Comparison of ENCODE assay signal across 1 cellular context in genomic region chr11:74170694-74171629, GRCh38.
TF ChIP-seq lines count a peak whose summit lies in the region.

C2CD3 (minus strand) TSS chr11:74171002; CDS start chr11:74170792, 210 bp downstream.
PPME1 (plus strand) TSS chr11:74171289; CDS start chr11:74171422, 133 bp downstream.

TF ChIP-seq in HepG2, 621 proteins besides CTCF, POLR2A, EP300 and RAD21 (continued from another document and continues in another):
- TF ChIP-seq UBTF (CRISPR knock-in tag; IDR thresholded peaks at IDR 0.05) = peak; percentile 85
- peak; percentile 79; the same call in 1 of the 2 replicates for TF ChIP-seq MTA1 (CRISPR knock-in tag; IDR thresholded peaks at IDR 0.05; ENCODE audit: borderline replicate concordance)
- TF ChIP-seq IKZF4 (CRISPR knock-in tag; IDR thresholded peaks at IDR 0.05; ENCODE audit: borderline replicate concordance, low read depth, not compliant biosample characterization) = peak; percentile 32
- TF ChIP-seq TCF7 (IDR thresholded peaks at IDR 0.05; ENCODE audit: low read depth) = no peak
- TF ChIP-seq, protein P1, sequence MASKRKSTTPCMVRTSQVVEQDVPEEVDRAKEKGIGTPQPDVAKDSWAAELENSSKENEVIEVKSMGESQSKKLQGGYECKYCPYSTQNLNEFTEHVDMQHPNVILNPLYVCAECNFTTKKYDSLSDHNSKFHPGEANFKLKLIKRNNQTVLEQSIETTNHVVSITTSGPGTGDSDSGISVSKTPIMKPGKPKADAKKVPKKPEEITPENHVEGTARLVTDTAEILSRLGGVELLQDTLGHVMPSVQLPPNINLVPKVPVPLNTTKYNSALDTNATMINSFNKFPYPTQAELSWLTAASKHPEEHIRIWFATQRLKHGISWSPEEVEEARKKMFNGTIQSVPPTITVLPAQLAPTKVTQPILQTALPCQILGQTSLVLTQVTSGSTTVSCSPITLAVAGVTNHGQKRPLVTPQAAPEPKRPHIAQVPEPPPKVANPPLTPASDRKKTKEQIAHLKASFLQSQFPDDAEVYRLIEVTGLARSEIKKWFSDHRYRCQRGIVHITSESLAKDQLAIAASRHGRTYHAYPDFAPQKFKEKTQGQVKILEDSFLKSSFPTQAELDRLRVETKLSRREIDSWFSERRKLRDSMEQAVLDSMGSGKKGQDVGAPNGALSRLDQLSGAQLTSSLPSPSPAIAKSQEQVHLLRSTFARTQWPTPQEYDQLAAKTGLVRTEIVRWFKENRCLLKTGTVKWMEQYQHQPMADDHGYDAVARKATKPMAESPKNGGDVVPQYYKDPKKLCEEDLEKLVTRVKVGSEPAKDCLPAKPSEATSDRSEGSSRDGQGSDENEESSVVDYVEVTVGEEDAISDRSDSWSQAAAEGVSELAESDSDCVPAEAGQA (IDR thresholded peaks at IDR 0.05; ENCODE audit: low read depth) = no peak; the same call in 1 of the 2 replicates
- TF ChIP-seq, protein P1 (CRISPR knock-in tag; IDR thresholded peaks at IDR 0.05; ENCODE audit: borderline replicate concordance) = no peak; the same call in 1 of the 2 replicates
- no peak for TF ChIP-seq ZNF503 (CRISPR knock-in tag; IDR thresholded peaks at IDR 0.05)
- TF ChIP-seq ZNF550 (CRISPR knock-in tag; IDR thresholded peaks at IDR 0.05; ENCODE audit: borderline replicate concordance) = no peak
- TF ChIP-seq MTF2 (CRISPR knock-in tag; IDR thresholded peaks at IDR 0.05; ENCODE audit: borderline replicate concordance) = no peak; the same call in 1 of the 2 replicates
- TF ChIP-seq ZNF292 (CRISPR knock-in tag; IDR thresholded peaks at IDR 0.05; ENCODE audit: borderline replicate concordance, low read depth) = peak; percentile 39; the same call in 1 of the 2 replicates
- peak; percentile 69 for TF ChIP-seq TARDBP (CRISPR knock-in tag; IDR thresholded peaks at IDR 0.05)
- peak; percentile 86 for TF ChIP-seq ZNF816 (CRISPR knock-in tag; IDR thresholded peaks at IDR 0.05; ENCODE audit: borderline replicate concordance)
- peak; percentile 59; the same call in 1 of the 2 replicates for TF ChIP-seq ZNF335 (CRISPR knock-in tag; IDR thresholded peaks at IDR 0.05)
- no peak for TF ChIP-seq YY1 (IDR thresholded peaks at IDR 0.05; ENCODE audit: insufficient read depth, insufficient replicate concordance, low read depth, low read length)
- TF ChIP-seq, protein P2, sequence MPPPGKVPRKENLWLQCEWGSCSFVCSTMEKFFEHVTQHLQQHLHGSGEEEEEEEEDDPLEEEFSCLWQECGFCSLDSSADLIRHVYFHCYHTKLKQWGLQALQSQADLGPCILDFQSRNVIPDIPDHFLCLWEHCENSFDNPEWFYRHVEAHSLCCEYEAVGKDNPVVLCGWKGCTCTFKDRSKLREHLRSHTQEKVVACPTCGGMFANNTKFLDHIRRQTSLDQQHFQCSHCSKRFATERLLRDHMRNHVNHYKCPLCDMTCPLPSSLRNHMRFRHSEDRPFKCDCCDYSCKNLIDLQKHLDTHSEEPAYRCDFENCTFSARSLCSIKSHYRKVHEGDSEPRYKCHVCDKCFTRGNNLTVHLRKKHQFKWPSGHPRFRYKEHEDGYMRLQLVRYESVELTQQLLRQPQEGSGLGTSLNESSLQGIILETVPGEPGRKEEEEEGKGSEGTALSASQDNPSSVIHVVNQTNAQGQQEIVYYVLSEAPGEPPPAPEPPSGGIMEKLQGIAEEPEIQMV (CRISPR knock-in tag; IDR thresholded peaks at IDR 0.05; ENCODE audit: low read depth) = no peak
- TF ChIP-seq ZNF501 (CRISPR knock-in tag; IDR thresholded peaks at IDR 0.05) = peak; percentile 97
- no peak; the same call in 1 of the 2 replicates for TF ChIP-seq DZIP1 (CRISPR knock-in tag; IDR thresholded peaks at IDR 0.05)
- peak; percentile 75 for TF ChIP-seq TOPORS (CRISPR knock-in tag; IDR thresholded peaks at IDR 0.05)
- TF ChIP-seq, protein P3, sequence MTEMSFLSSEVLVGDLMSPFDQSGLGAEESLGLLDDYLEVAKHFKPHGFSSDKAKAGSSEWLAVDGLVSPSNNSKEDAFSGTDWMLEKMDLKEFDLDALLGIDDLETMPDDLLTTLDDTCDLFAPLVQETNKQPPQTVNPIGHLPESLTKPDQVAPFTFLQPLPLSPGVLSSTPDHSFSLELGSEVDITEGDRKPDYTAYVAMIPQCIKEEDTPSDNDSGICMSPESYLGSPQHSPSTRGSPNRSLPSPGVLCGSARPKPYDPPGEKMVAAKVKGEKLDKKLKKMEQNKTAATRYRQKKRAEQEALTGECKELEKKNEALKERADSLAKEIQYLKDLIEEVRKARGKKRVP (CRISPR knock-in tag; IDR thresholded peaks at IDR 0.05) = peak in 1 of 2 experiments; percentile 66; a peak in 2 of 4 replicates
- no peak for TF ChIP-seq THAP7 (CRISPR knock-in tag; IDR thresholded peaks at IDR 0.05)
- peak; percentile 89; the same call in 1 of the 2 replicates for TF ChIP-seq YEATS2 (CRISPR knock-in tag; IDR thresholded peaks at IDR 0.05; ENCODE audit: borderline replicate concordance)
- no peak for TF ChIP-seq CCAR2 (optimal IDR thresholded peaks at IDR 0.05; ENCODE audit: low read depth, low read length)
- peak; percentile 80; the same call in 1 of the 2 replicates for TF ChIP-seq ZZZ3 (CRISPR knock-in tag; IDR thresholded peaks at IDR 0.05; ENCODE audit: borderline replicate concordance)
- TF ChIP-seq DBP (CRISPR knock-in tag; IDR thresholded peaks at IDR 0.05; ENCODE audit: not compliant biosample characterization) = no peak
- peak; percentile 22; the same call in 1 of the 2 replicates for TF ChIP-seq HMGXB3 (CRISPR knock-in tag; IDR thresholded peaks at IDR 0.05; ENCODE audit: borderline replicate concordance)
- no peak for TF ChIP-seq ZNF260 (CRISPR knock-in tag; IDR thresholded peaks at IDR 0.05; ENCODE audit: borderline replicate concordance, low read depth)
- 0 out of 2 replicates have a peak, but pooled peaks have one; percentile 19 for TF ChIP-seq SMAD1 (CRISPR knock-in tag; IDR thresholded peaks at IDR 0.05; ENCODE audit: borderline replicate concordance, low read depth)
- peak; percentile 92 for TF ChIP-seq ELF1 (CRISPR knock-in tag; IDR thresholded peaks at IDR 0.05)
- peak; percentile 21; the same call in 1 of the 2 replicates for TF ChIP-seq POGZ (CRISPR knock-in tag; IDR thresholded peaks at IDR 0.05)
- TF ChIP-seq PCBP2 (optimal IDR thresholded peaks at IDR 0.05; ENCODE audit: low read depth, low read length, poor library complexity, severe bottlenecking) = no peak
- TF ChIP-seq ZNF552 (CRISPR knock-in tag; IDR thresholded peaks at IDR 0.05; ENCODE audit: borderline replicate concordance) = no peak
- peak; percentile 71; the same call in 1 of the 2 replicates for TF ChIP-seq ZNF761 (CRISPR knock-in tag; conservative IDR thresholded peaks at IDR 0.05)
- no peak; the same call in 1 of the 2 replicates for TF ChIP-seq NFKBIZ (CRISPR knock-in tag; IDR thresholded peaks at IDR 0.05)
- peak in 1 of 2 experiments; percentile 77; a peak in 2 of 4 replicates for TF ChIP-seq KLF16 (CRISPR knock-in tag; IDR thresholded peaks at IDR 0.05)
- peak; percentile 79 for TF ChIP-seq ZBTB21 (CRISPR knock-in tag; IDR thresholded peaks at IDR 0.05)
